Comparison of ENCODE assay signal across 1 cellular context in the genomic region with DNA sequence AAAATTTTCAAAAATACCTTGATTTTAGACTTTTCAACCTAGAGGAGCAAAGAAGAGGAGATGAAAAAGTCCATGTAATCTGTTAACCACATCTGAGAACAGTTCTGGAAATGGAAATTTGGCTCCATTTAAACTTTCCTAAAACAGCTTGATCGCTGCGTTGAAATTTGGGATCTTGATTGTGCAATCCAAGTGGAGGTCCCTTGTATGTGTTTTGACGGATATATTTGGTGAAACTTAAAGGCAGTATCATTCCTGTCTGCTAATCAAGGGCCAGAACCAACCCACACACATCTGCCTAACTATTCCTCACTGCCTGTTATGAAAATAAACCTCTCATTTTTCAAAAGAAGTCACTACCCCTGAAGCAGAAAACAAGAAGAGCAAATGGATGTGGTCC.
TF ChIP-seq lines count a peak whose summit lies in the region.

No MANE protein-coding gene starts in this region.

TF ChIP-seq in GM23338, 12 proteins besides CTCF, POLR2A, EP300 and RAD21:
- TF ChIP-seq NANOG (IDR thresholded peaks at IDR 0.05; ENCODE audit: borderline replicate concordance) (no peak), EZH2 (IDR thresholded peaks at IDR 0.05; ENCODE audit: low read depth, unreplicated experiment) (no peak), POLR2AphosphoS5 (IDR thresholded peaks at IDR 0.05; ENCODE audit: low read depth) (no peak), EZH2phosphoT487 (IDR thresholded peaks at IDR 0.05; ENCODE audit: unreplicated experiment) (no peak), REST (IDR thresholded peaks at IDR 0.05; ENCODE audit: unreplicated experiment) (no peak), ZNF462 (CRISPR knock-in tag; IDR thresholded peaks at IDR 0.05) (no peak), ZNF331 (CRISPR knock-in tag; IDR thresholded peaks at IDR 0.05; ENCODE audit: low read depth) (no peak), ZNF114 (CRISPR knock-in tag; IDR thresholded peaks at IDR 0.05) (no peak), JUNB (IDR thresholded peaks at IDR 0.05; ENCODE audit: unreplicated experiment) (no peak), CREB1 (CRISPR knock-in tag; IDR thresholded peaks at IDR 0.05; ENCODE audit: low read depth) (no peak), STAT1 (IDR thresholded peaks at IDR 0.05; ENCODE audit: unreplicated experiment) (no peak)
- TF ChIP-seq, protein P1, sequence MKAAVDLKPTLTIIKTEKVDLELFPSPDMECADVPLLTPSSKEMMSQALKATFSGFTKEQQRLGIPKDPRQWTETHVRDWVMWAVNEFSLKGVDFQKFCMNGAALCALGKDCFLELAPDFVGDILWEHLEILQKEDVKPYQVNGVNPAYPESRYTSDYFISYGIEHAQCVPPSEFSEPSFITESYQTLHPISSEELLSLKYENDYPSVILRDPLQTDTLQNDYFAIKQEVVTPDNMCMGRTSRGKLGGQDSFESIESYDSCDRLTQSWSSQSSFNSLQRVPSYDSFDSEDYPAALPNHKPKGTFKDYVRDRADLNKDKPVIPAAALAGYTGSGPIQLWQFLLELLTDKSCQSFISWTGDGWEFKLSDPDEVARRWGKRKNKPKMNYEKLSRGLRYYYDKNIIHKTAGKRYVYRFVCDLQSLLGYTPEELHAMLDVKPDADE (IDR thresholded peaks at IDR 0.05), result no peak
